8 cellular contexts compared by ENCODE assay signal in genomic region chr10:123995461-123996131, GRCh38.
DNase-seq lines count a peak whose midpoint lies in the region; TF ChIP-seq lines count a peak whose summit lies in the region.

No MANE protein-coding gene starts in this region.

- H3K36me3 ChIP-seq in HAP-1 (replicated peaks) (no peaks in the 10 kb centered on the region), mesendoderm (ENCODE audit: control insufficient read depth, insufficient read depth, low read length) (no peaks in the 10 kb centered on the region), vagina (no peaks in the 10 kb centered on the region)

- H3K9me3 ChIP-seq in HAP-1 (no peaks in the 10 kb centered on the region), vagina (no peaks in the 10 kb centered on the region)

- no peak overlapping the region for H3K4ac ChIP-seq in mesendoderm (ENCODE audit: low read depth, low read length)

- no CpG with 5 or more reads among the region's 27 CpGs for WGBS in mesendoderm (ENCODE audit: extremely low coverage, insufficient coverage, low lambda C conversion rate)

- no peak overlapping the region for H3K4me3 Mint-ChIP-seq in endothelial cell (ENCODE audit: unreplicated experiment)

- H2AK5ac ChIP-seq in mesendoderm (ENCODE audit: low read length): no peak overlapping the region

- H2BK15ac ChIP-seq in mesendoderm (replicated peaks; ENCODE audit: low read depth): no peak overlapping the region

- no peaks in the 10 kb centered on the region for H3K79me1 ChIP-seq in mesendoderm (ENCODE audit: low read length)

- no peak overlapping the region for H2BK5ac ChIP-seq in mesendoderm (ENCODE audit: low read length)

- POLR2A ChIA-PET in RWPE1 (lab: Yijun Ruan, JAX; ENCODE audit: low non-redundant PET): interaction anchor here (0.6 to 1.0 kb wide), 2 partner anchors 73 to 156 kb away, joined by 3 read pairs; no protein-coding TSS in a partner anchor

- intact Hi-C loops in vagina (cut with DNase I): loop anchor here (10.0 kb wide), 1 partner anchor 159 kb away; no protein-coding TSS in a partner anchor

- in situ Hi-C loops in HAP-1 (cut with MboI; ENCODE audit: low sequenced_read_pairs): loop anchor here (5.0 kb wide), 1 partner anchor 392 kb away; no protein-coding TSS in a partner anchor

- TF ChIP-seq CTCF in RWPE1 (conservative IDR thresholded peaks at IDR 0.05; ENCODE audit: low read depth): peak; percentile 66
- TF ChIP-seq CTCF in endothelial cell (IDR thresholded peaks at IDR 0.05; ENCODE audit: unreplicated experiment): peak; percentile 30
- peak in 1 of 3 experiments; percentile 36 for TF ChIP-seq CTCF in vagina (IDR thresholded peaks at IDR 0.05)

- no peak overlapping the region for H4K5ac ChIP-seq in mesendoderm (ENCODE audit: low read length)

- H3K27ac ChIP-seq in RWPE1: peak overlapping the region; percentile 95
- no peak overlapping the region for H3K27ac ChIP-seq in mesendoderm (ENCODE audit: low read depth, low read length)
- H3K27ac ChIP-seq in vagina: no peak overlapping the region

- peaks cover 43% of the 10 kb centered on the region for H3K27me3 Mint-ChIP-seq in endothelial cell (ENCODE audit: unreplicated experiment)

- H3K56ac ChIP-seq in mesendoderm (ENCODE audit: low read length): peak overlapping the region; percentile 65

- no peak overlapping the region for H3K27ac Mint-ChIP-seq in endothelial cell (ENCODE audit: unreplicated experiment)

- H3K27me3 ChIP-seq in HAP-1 (ENCODE audit: low read depth): no peaks in the 10 kb centered on the region
- no peaks in the 10 kb centered on the region for H3K27me3 ChIP-seq in mesendoderm (ENCODE audit: insufficient read depth, low read length, poor library complexity)
- H3K27me3 ChIP-seq in vagina: peaks cover 5% of the 10 kb centered on the region

- no peak overlapping the region for H3K18ac ChIP-seq in mesendoderm (ENCODE audit: low read length)

- H3K4me1 Mint-ChIP-seq in endothelial cell (ENCODE audit: unreplicated experiment): peaks cover 19% of the 10 kb centered on the region

- no peaks in the 10 kb centered on the region for H3K79me2 ChIP-seq in mesendoderm (ENCODE audit: control insufficient read depth, insufficient read depth, low read length)

- no peak overlapping the region for H3K23ac ChIP-seq in mesendoderm (ENCODE audit: low read length)

- DNase-seq in DMS53 (lab: John Stamatoyannopoulos, UW) (peak; percentile 55), DMS53 treated with DMSO at 0.1 percent for 48 hours (lab: John Stamatoyannopoulos, UW; ENCODE audit: unreplicated experiment) (no peak), HAP-1 (ENCODE audit: low spot score in 2 of 2) (peak; percentile 13 to 59), RWPE1 (ENCODE audit: low spot score) (peak; percentile 85), endothelial cell (ENCODE audit: low spot score) (peak; percentile 58), mesendoderm (peak; percentile 92), vagina (ENCODE audit: extremely low spot score in 2 of 2) (peak; percentile 87 to 88), NCI-H345 (lab: John Stamatoyannopoulos, UW) (no peak)

- H4K8ac ChIP-seq in mesendoderm (ENCODE audit: low read depth, low read length): no peak overlapping the region

- H3K36me3 Mint-ChIP-seq in endothelial cell (ENCODE audit: low read depth, unreplicated experiment): peaks cover 3% of the 10 kb centered on the region

- peaks cover 5% of the 10 kb centered on the region for H3K9me3 Mint-ChIP-seq in endothelial cell (ENCODE audit: unreplicated experiment)

- H3K4me1 ChIP-seq in HAP-1: peaks cover 3% of the 10 kb centered on the region
- no peaks in the 10 kb centered on the region for H3K4me1 ChIP-seq in mesendoderm (ENCODE audit: control insufficient read depth, low read depth, low read length)
- peaks cover 23% of the 10 kb centered on the region for H3K4me1 ChIP-seq in vagina

- TF ChIP-seq POLR2A in vagina (IDR thresholded peaks at IDR 0.05): no peak

- H3K4me3 ChIP-seq in HAP-1: no peak overlapping the region
- H3K4me3 ChIP-seq in mesendoderm (ENCODE audit: low read length): no peak overlapping the region
- peak overlapping the region; percentile 16 to 26 for H3K4me3 ChIP-seq in vagina

- CTCF ChIA-PET in RWPE1 (lab: Yijun Ruan, JAX): interaction anchor here (0.6 to 5.5 kb wide), 20 partner anchors 14 to 1708 kb away, joined by 3 to 106 read pairs (median 4); partner anchors contain the start of gene CHST15

- H3K9ac ChIP-seq in mesendoderm (ENCODE audit: low read length): peak overlapping the region; percentile 53

- H2BK120ac ChIP-seq in mesendoderm (ENCODE audit: low read depth, low read length): no peak overlapping the region

- H3K4me2 ChIP-seq in mesendoderm (ENCODE audit: low read length): peak overlapping the region; percentile 10

Comparison
In these comparisons a context has a peak if more than half of its experiments do, and no peak if none do; other contexts are left out.
1. DNase-seq: peak in DMS53 (single experiment), HAP-1 (2 of 2), RWPE1 (single experiment), endothelial cell (single experiment), mesendoderm (single experiment) and vagina (2 of 2); none in DMS53 treated with DMSO at 0.1 percent for 48 hours (single experiment) and NCI-H345 (single experiment).
2. H3K4me3 ChIP-seq: peak in vagina (2 of 2); none in HAP-1 (single experiment) and mesendoderm (single experiment).